In genomic region chr12:91009319-91009950, GRCh38 we compare ENCODE assay signal across 11 cellular contexts. TPM values are rescaled to one million over a fixed set of nuclear protein-coding genes. Genes with fewer than 3 reads are reported as not detected.
DNase-seq lines count a peak whose midpoint lies in the region; ATAC-seq, FAIRE-seq and TF ChIP-seq lines count a peak whose summit lies in the region.
"Had no signal": no experiment of that assay in that cellular context is flagged by ENCODE, and none has a peak within 500 bp of the region (broad histone marks: within the 10 kb centered on the region; RNA-seq: fewer than 3 reads in every experiment).

No MANE protein-coding gene starts in this region.

- CTCF ChIA-PET in activated naive CD4-positive, alpha-beta T cell treated with anti-CD3 and anti-CD28 coated beads for 36 hours (lab: Charles Lee) = no interaction called here

- no peak for DNase-seq in activated naive CD4-positive, alpha-beta T cell treated with anti-CD3 and anti-CD28 coated beads, Interleukin-2, amount 50 U/mL, for 72 hours (ENCODE audit: low spot score in 2 of 2)
- no peak for DNase-seq in activated naive CD4-positive, alpha-beta T cell treated with anti-CD3 and anti-CD28 coated beads for 36 hours
- DNase-seq in LHCN-M2 (ENCODE audit: low read depth) (peak; percentile 12), urothelium cell line (ENCODE audit: low spot score) (peak; percentile 23), C1 segment of cervical spinal cord (lab: John Stamatoyannopoulos, UW) (no peak), osteoblast (ENCODE audit: insufficient read length, low spot score, missing footprints) (no peak), DMS53 (lab: John Stamatoyannopoulos, UW) (no peak)
- DNase-seq: NCI-H510A, retina had no signal

- H3K36me3 ChIP-seq in osteoblast (ENCODE audit: insufficient read depth, low read length) = no peaks in the 10 kb centered on the region

- H3K9me3 Mint-ChIP-seq in activated naive CD4-positive, alpha-beta T cell treated with anti-CD3 and anti-CD28 coated beads, Interleukin-2, amount 50 U/mL, for 72 hours = no peaks in the 10 kb centered on the region
- H3K9me3 Mint-ChIP-seq in activated naive CD4-positive, alpha-beta T cell treated with anti-CD3 and anti-CD28 coated beads for 36 hours = no peaks in the 10 kb centered on the region

- FAIRE-seq in urothelium cell line (lab: Jason Lieb, UNC) = no peak
- FAIRE-seq: colon had no signal

- peaks cover 13% of the 10 kb centered on the region for H3K4me1 Mint-ChIP-seq in activated naive CD4-positive, alpha-beta T cell treated with anti-CD3 and anti-CD28 coated beads for 36 hours (ENCODE audit: low read depth)

- no peak for TF ChIP-seq CTCF in osteoblast (IDR thresholded peaks at IDR 0.05; ENCODE audit: extremely low read depth, low read depth, low read length)

- H3K27me3 ChIP-seq in osteoblast (ENCODE audit: insufficient read depth, low read length) = no peaks in the 10 kb centered on the region

- H3K27ac ChIP-seq in osteoblast (ENCODE audit: low read depth, low read length) = no peak overlapping the region

- H3K4me1 ChIP-seq in osteoblast (ENCODE audit: insufficient read depth, low read length) = peaks cover 2% of the 10 kb centered on the region

- peaks cover 12% of the 10 kb centered on the region for H3K27me3 Mint-ChIP-seq in activated naive CD4-positive, alpha-beta T cell treated with anti-CD3 and anti-CD28 coated beads for 36 hours (ENCODE audit: low read depth)

- H3K4me3 Mint-ChIP-seq in activated naive CD4-positive, alpha-beta T cell treated with anti-CD3 and anti-CD28 coated beads for 36 hours = no peak overlapping the region

- no peaks in the 10 kb centered on the region for H3K79me2 ChIP-seq in osteoblast (ENCODE audit: insufficient read depth, low read length)

- H3K4me2 ChIP-seq in osteoblast (ENCODE audit: insufficient read depth, low read length) = no peak overlapping the region

- no peaks in the 10 kb centered on the region for H3K9me3 ChIP-seq in osteoblast (ENCODE audit: low read depth, low read length)

- no peak overlapping the region for H2AFZ ChIP-seq in osteoblast (ENCODE audit: low read length)

- H3K27ac Mint-ChIP-seq in activated naive CD4-positive, alpha-beta T cell treated with anti-CD3 and anti-CD28 coated beads, Interleukin-2, amount 50 U/mL, for 72 hours = no peak overlapping the region
- no peak overlapping the region for H3K27ac Mint-ChIP-seq in activated naive CD4-positive, alpha-beta T cell treated with anti-CD3 and anti-CD28 coated beads for 36 hours

- no peak overlapping the region for H3K4me3 ChIP-seq in osteoblast (ENCODE audit: insufficient read depth, low read length)

- ATAC-seq in activated naive CD4-positive, alpha-beta T cell treated with anti-CD3 and anti-CD28 coated beads, Interleukin-2, amount 50 U/mL, for 72 hours = peak; percentile 53 to 64
- peak; percentile 89 for ATAC-seq in HG02798 (IDR thresholded peaks at IDR 0.05; ENCODE audit: poor library complexity, unreplicated experiment)

- H3K36me3 Mint-ChIP-seq in activated naive CD4-positive, alpha-beta T cell treated with anti-CD3 and anti-CD28 coated beads, Interleukin-2, amount 50 U/mL, for 72 hours = no peaks in the 10 kb centered on the region
- no peaks in the 10 kb centered on the region for H3K36me3 Mint-ChIP-seq in activated naive CD4-positive, alpha-beta T cell treated with anti-CD3 and anti-CD28 coated beads for 36 hours (ENCODE audit: low read depth)

- H4K20me1 ChIP-seq in osteoblast (ENCODE audit: insufficient read depth, low read length) = no peaks in the 10 kb centered on the region

- intact Hi-C loops in activated naive CD4-positive, alpha-beta T cell treated with anti-CD3 and anti-CD28 coated beads for 36 hours (cut with micrococcal nuclease) = no loop called here

RNA-seq across cellular contexts. Expression of gene EPYC, which starts 4.7 kb away (rescaled TPM):
- not detected for total RNA-seq in activated naive CD4-positive, alpha-beta T cell treated with anti-CD3 and anti-CD28 coated beads, Interleukin-2, amount 50 U/mL, for 72 hours
- total RNA-seq in activated naive CD4-positive, alpha-beta T cell treated with anti-CD3 and anti-CD28 coated beads for 36 hours = not detected
- total RNA-seq in LHCN-M2 (2014; rRNA removed) (not detected in 2 replicates), osteoblast (1.8 TPM in 2 replicates)
- polyA plus RNA-seq in LHCN-M2 (2012) = not detected

RNA-seq across cellular contexts. Expression of gene KERA, which starts 48.4 kb away (rescaled TPM):
- not detected for total RNA-seq in activated naive CD4-positive, alpha-beta T cell treated with anti-CD3 and anti-CD28 coated beads, Interleukin-2, amount 50 U/mL, for 72 hours
- total RNA-seq in activated naive CD4-positive, alpha-beta T cell treated with anti-CD3 and anti-CD28 coated beads for 36 hours = not detected
- total RNA-seq in LHCN-M2 (2014; rRNA removed) (not detected in 2 replicates), osteoblast (not detected in 2 replicates)
- not detected for polyA plus RNA-seq in LHCN-M2 (2012)

RNA-seq across cellular contexts. Expression of gene CCER1, which starts 54.5 kb away (rescaled TPM):
- total RNA-seq in activated naive CD4-positive, alpha-beta T cell treated with anti-CD3 and anti-CD28 coated beads, Interleukin-2, amount 50 U/mL, for 72 hours = not detected
- not detected for total RNA-seq in activated naive CD4-positive, alpha-beta T cell treated with anti-CD3 and anti-CD28 coated beads for 36 hours
- total RNA-seq in LHCN-M2 (2014; rRNA removed) (not detected in 2 replicates), osteoblast (not detected in 2 replicates)
- not detected for polyA plus RNA-seq in LHCN-M2 (2012)

Comparison
In these comparisons a context has a peak if more than half of its experiments do, and no peak if none do; other contexts are left out.
1. DNase-seq: peak in LHCN-M2 (single experiment) and urothelium cell line (single experiment); none in activated naive CD4-positive, alpha-beta T cell treated with anti-CD3 and anti-CD28 coated beads, Interleukin-2, amount 50 U/mL, for 72 hours (0 of 2), activated naive CD4-positive, alpha-beta T cell treated with anti-CD3 and anti-CD28 coated beads for 36 hours (single experiment), C1 segment of cervical spinal cord (0 of 14), osteoblast (single experiment) and DMS53 (single experiment).